Comparison of ENCODE assay signal across 8 cellular contexts in genomic region chr17:80761421-80761871, GRCh38.
DNase-seq lines count a peak whose midpoint lies in the region; ATAC-seq and TF ChIP-seq lines count a peak whose summit lies in the region.

No MANE protein-coding gene starts in this region.

- peak overlapping the region; percentile 76 for H3K4me3 Mint-ChIP-seq in activated naive CD8-positive, alpha-beta T cell treated with anti-CD3 and anti-CD28 coated beads, Interleukin-2, amount 10 ng/mL, durations not matched to agents 7 days and 5 days

- peaks cover 67% of the 10 kb centered on the region for H3K4me1 Mint-ChIP-seq in activated naive CD8-positive, alpha-beta T cell treated with anti-CD3 and anti-CD28 coated beads, Interleukin-2, amount 10 ng/mL, durations not matched to agents 7 days and 5 days

- 55 to 81% methylated on average over 15 of the region's 15 CpGs for WGBS in sigmoid colon, 2 donors
- WGBS in heart right ventricle, 2 donors, result 73 to 77% methylated on average over 15 of the region's 15 CpGs

- H3K4me1 ChIP-seq in sigmoid colon, result peaks cover 0 to 35% (median 17%) of the 10 kb centered on the region in 4 donors
- peaks cover 17% of the 10 kb centered on the region for H3K4me1 ChIP-seq in vagina
- peaks cover 0 to 48% (median 7%) of the 10 kb centered on the region in 9 donors for H3K4me1 ChIP-seq in heart right ventricle

- H3K36me3 ChIP-seq in sigmoid colon, result no peaks in the 10 kb centered on the region
- H3K36me3 ChIP-seq in vagina, result no peaks in the 10 kb centered on the region
- H3K36me3 ChIP-seq in heart right ventricle, result peaks cover 0 to 14% (median 0%) of the 10 kb centered on the region in 9 donors

- peak overlapping the region; percentile 98 for H3K27ac Mint-ChIP-seq in activated naive CD8-positive, alpha-beta T cell treated with anti-CD3 and anti-CD28 coated beads, Interleukin-2, amount 10 ng/mL, durations not matched to agents 7 days and 5 days

- H3K9me3 Mint-ChIP-seq in activated naive CD8-positive, alpha-beta T cell treated with anti-CD3 and anti-CD28 coated beads, Interleukin-2, amount 10 ng/mL, durations not matched to agents 7 days and 5 days, result no peaks in the 10 kb centered on the region

- no peaks in the 10 kb centered on the region for H3K9me3 ChIP-seq in sigmoid colon
- no peaks in the 10 kb centered on the region for H3K9me3 ChIP-seq in vagina
- no peaks in the 10 kb centered on the region for H3K9me3 ChIP-seq in heart right ventricle

- H3K27ac ChIP-seq in sigmoid colon (peak overlapping the region in 1 of 4 donors; percentile 36), vagina (no peak overlapping the region), heart right ventricle (peak overlapping the region in 1 of 10 donors; percentile 10)

- peaks cover 26% of the 10 kb centered on the region for H3K36me3 Mint-ChIP-seq in activated naive CD8-positive, alpha-beta T cell treated with anti-CD3 and anti-CD28 coated beads, Interleukin-2, amount 10 ng/mL, durations not matched to agents 7 days and 5 days

- DNase-seq in EH (ENCODE audit: low read depth), result peak; percentile 80
- DNase-seq in T follicular helper cell (ENCODE audit: low read depth), result peak; percentile 43
- no peak for DNase-seq in activated naive CD8-positive, alpha-beta T cell treated with anti-CD3 and anti-CD28 coated beads, Interleukin-2, amount 10 ng/mL, durations not matched to agents 7 days and 5 days
- peak; percentile 26 for DNase-seq in sigmoid colon
- no peak for DNase-seq in vagina (ENCODE audit: extremely low spot score in 2 of 2)
- DNase-seq in heart right ventricle, result no peak

- H3K27me3 ChIP-seq in sigmoid colon (no peaks in the 10 kb centered on the region), vagina (no peaks in the 10 kb centered on the region), heart right ventricle (no peaks in the 10 kb centered on the region)

- TF ChIP-seq CTCF in sigmoid colon (IDR thresholded peaks at IDR 0.05) (no peak), vagina (IDR thresholded peaks at IDR 0.05) (no peak), heart right ventricle (IDR thresholded peaks at IDR 0.05) (no peak)

- H3K4me3 ChIP-seq in sigmoid colon (no peak overlapping the region), vagina (no peak overlapping the region), heart right ventricle (no peak overlapping the region)

- no peak for TF ChIP-seq EP300 in sigmoid colon (IDR thresholded peaks at IDR 0.05)

- POLR2A ChIA-PET in activated naive CD8-positive, alpha-beta T cell treated with anti-CD3 and anti-CD28 coated beads, Interleukin-2, amount 10 ng/mL, durations not matched to agents 7 days and 5 days (lab: Charles Lee), result interaction anchor here (0.9 to 2.9 kb wide), 5 partner anchors 9 to 71 kb away, joined by 3 to 17 read pairs (median 8); no protein-coding TSS in a partner anchor

- peak; percentile 79 for ATAC-seq in activated naive CD8-positive, alpha-beta T cell treated with anti-CD3 and anti-CD28 coated beads, Interleukin-2, amount 10 ng/mL, durations not matched to agents 7 days and 5 days (ENCODE audit: low read depth)
- ATAC-seq in HG02763 (IDR thresholded peaks at IDR 0.05; ENCODE audit: unreplicated experiment) (no peak), GM19452 (IDR thresholded peaks at IDR 0.05; ENCODE audit: unreplicated experiment) (no peak), heart right ventricle (no peak)

- intact Hi-C loops in sigmoid colon (cut with DNase I) (no loop called here), vagina (cut with DNase I) (no loop called here), heart right ventricle (cut with DNase I) (loop anchor here in 1 of 10 donors (10.0 kb wide), 1 partner anchor 217 kb away; the partner anchor contains the start of gene RPTOR)

- no peak for TF ChIP-seq POLR2A in sigmoid colon (IDR thresholded peaks at IDR 0.05)
- TF ChIP-seq POLR2A in vagina (IDR thresholded peaks at IDR 0.05), result no peak

- H3K27me3 Mint-ChIP-seq in activated naive CD8-positive, alpha-beta T cell treated with anti-CD3 and anti-CD28 coated beads, Interleukin-2, amount 10 ng/mL, durations not matched to agents 7 days and 5 days, result no peaks in the 10 kb centered on the region

Comparison
In these comparisons a context has a peak if more than half of its experiments do, and no peak if none do; other contexts are left out.
1. DNase-seq: peak in EH (single experiment), T follicular helper cell (single experiment) and sigmoid colon (single experiment); none in activated naive CD8-positive, alpha-beta T cell treated with anti-CD3 and anti-CD28 coated beads, Interleukin-2, amount 10 ng/mL, durations not matched to agents 7 days and 5 days (single experiment), vagina (0 of 2) and heart right ventricle (0 of 2).